Comparison of ENCODE assay signal across 1 cellular context in genomic region chr1:161224695-161225087, GRCh38.
A peak's percentile ranks its signal among the peaks of the same experiment; 100 is the strongest.
TF ChIP-seq lines count a peak whose summit lies in the region.

No MANE protein-coding gene starts in this region.

TF ChIP-seq in HepG2, 621 proteins besides CTCF, POLR2A, EP300 and RAD21:
- TF ChIP-seq TCF7L2 (IDR thresholded peaks at IDR 0.05; ENCODE audit: low read depth, low read length): 0 out of 2 replicates have a peak, but pooled peaks have one; percentile 4
- 0 out of 2 replicates have a peak, but pooled peaks have one; percentile 8 for TF ChIP-seq CCDC6 (CRISPR knock-in tag; IDR thresholded peaks at IDR 0.05)
- TF ChIP-seq ZNF687 (CRISPR knock-in tag; IDR thresholded peaks at IDR 0.05): peak; percentile 22; the same call in 1 of the 2 replicates
- peak; percentile 54; the same call in 1 of the 2 replicates for TF ChIP-seq RBFOX2 (IDR thresholded peaks at IDR 0.05; ENCODE audit: low read depth, low read length)
- peak; percentile 18; the same call in 1 of the 2 replicates for TF ChIP-seq SRY (CRISPR knock-in tag; IDR thresholded peaks at IDR 0.05)
- 0 out of 2 replicates have a peak, but pooled peaks have one; percentile 4 for TF ChIP-seq ZNF772 (CRISPR knock-in tag; IDR thresholded peaks at IDR 0.05)
